Comparison of ENCODE assay signal across 1 cellular context in genomic region chr2:241950878-241951331, GRCh38.
TF ChIP-seq lines count a peak whose summit lies in the region.

No MANE protein-coding gene starts in this region.

TF ChIP-seq in H1, 55 proteins besides CTCF, POLR2A, EP300 and RAD21:
- TF ChIP-seq ATF3 (IDR thresholded peaks at IDR 0.05; ENCODE audit: insufficient read depth, low read depth, low read length) (no peak), PHF8 (conservative IDR thresholded peaks at IDR 0.05; ENCODE audit: low read depth, low read length) (no peak), EGR1 (IDR thresholded peaks at IDR 0.05; ENCODE audit: borderline replicate concordance, low read depth, low read length) (no peak), SUZ12 (IDR thresholded peaks at IDR 0.05; ENCODE audit: low read length) (no peak), E2F6 (IDR thresholded peaks at IDR 0.05) (no peak), USF2 (IDR thresholded peaks at IDR 0.05; ENCODE audit: low read length) (no peak), CBX8 (IDR thresholded peaks at IDR 0.05; ENCODE audit: borderline replicate concordance, low read depth, low read length) (no peak), TAF1 (IDR thresholded peaks at IDR 0.05; ENCODE audit: low read depth, low read length) (no peak), TAF7 (optimal IDR thresholded peaks at IDR 0.05; ENCODE audit: borderline replicate concordance, low read depth, low read length) (no peak), SAP30 (IDR thresholded peaks at IDR 0.05; ENCODE audit: insufficient read depth, insufficient replicate concordance, low read length) (no peak), CREB1 (IDR thresholded peaks at IDR 0.05) (no peak), TCF12 (IDR thresholded peaks at IDR 0.05; ENCODE audit: low read depth, low read length) (no peak), NANOG (IDR thresholded peaks at IDR 0.05; ENCODE audit: insufficient read depth, low read depth, low read length, poor library complexity, severe bottlenecking) (no peak), ZNF274 (IDR thresholded peaks at IDR 0.05; ENCODE audit: borderline replicate concordance, extremely low read depth, low read length) (no peak), POU5F1 (IDR thresholded peaks at IDR 0.05; ENCODE audit: low read depth, low read length) (no peak), CHD2 (IDR thresholded peaks at IDR 0.05; ENCODE audit: low read length) (no peak), CBX5 (IDR thresholded peaks at IDR 0.05; ENCODE audit: low read depth, low read length) (no peak), SIN3A (conservative IDR thresholded peaks at IDR 0.05 in 1 of 2, IDR thresholded peaks at IDR 0.05 in 1 of 2; ENCODE audit: low read depth in 1 of 2, low read length in 2 of 2) (0 out of 4 replicates have a peak, but pooled peaks of 1 of the 2 experiments have one; percentile 49), KDM5A (IDR thresholded peaks at IDR 0.05; ENCODE audit: low read length) (no peak), GABPA (IDR thresholded peaks at IDR 0.05; ENCODE audit: borderline replicate concordance, insufficient read depth, low read length) (peak; percentile 70; the same call in 1 of the 2 replicates), SIRT6 (IDR thresholded peaks at IDR 0.05; ENCODE audit: low read length) (no peak), ASH2L (IDR thresholded peaks at IDR 0.05; ENCODE audit: low read length) (no peak), POLR2AphosphoS5 (IDR thresholded peaks at IDR 0.05; ENCODE audit: low read depth, low read length) (no peak), SIX5 (IDR thresholded peaks at IDR 0.05; ENCODE audit: low read depth, low read length) (no peak), JUND (IDR thresholded peaks at IDR 0.05; ENCODE audit: low read length) (0 out of 2 replicates have a peak, but pooled peaks have one; percentile 27), TBP (IDR thresholded peaks at IDR 0.05; ENCODE audit: low read depth, low read length) (no peak), CHD7 (IDR thresholded peaks at IDR 0.05; ENCODE audit: insufficient replicate concordance, low read length) (no peak), SP4 (IDR thresholded peaks at IDR 0.05; ENCODE audit: low read length) (no peak), HDAC2 (IDR thresholded peaks at IDR 0.05; ENCODE audit: borderline replicate concordance in 1 of 2, low read depth in 2 of 2, low read length in 2 of 2) (no peak), GTF2F1 (IDR thresholded peaks at IDR 0.05; ENCODE audit: borderline replicate concordance, low read depth, low read length) (no peak), RNF2 (IDR thresholded peaks at IDR 0.05; ENCODE audit: borderline replicate concordance, low read depth, low read length, missing control alignments, poor library complexity, severe bottlenecking) (no peak), ATF2 (IDR thresholded peaks at IDR 0.05; ENCODE audit: low read length) (no peak), MAX (IDR thresholded peaks at IDR 0.05) (0 out of 2 replicates have a peak, but pooled peaks have one; percentile 12), CHD1 (IDR thresholded peaks at IDR 0.05; ENCODE audit: low read depth, low read length) (no peak), RFX5 (IDR thresholded peaks at IDR 0.05; ENCODE audit: borderline replicate concordance, low read depth, low read length) (no peak), RXRA (IDR thresholded peaks at IDR 0.05; ENCODE audit: insufficient read depth, low read depth, low read length) (peak; percentile 90; the same call in 1 of the 2 replicates), HDAC6 (IDR thresholded peaks at IDR 0.05; ENCODE audit: low read depth, low read length) (no peak), TEAD4 (IDR thresholded peaks at IDR 0.05; ENCODE audit: low read depth, low read length) (no peak), YY1 (IDR thresholded peaks at IDR 0.05; ENCODE audit: low read depth, low read length) (peak; percentile 45; the same call in 1 of the 2 replicates), CTBP2 (IDR thresholded peaks at IDR 0.05; ENCODE audit: borderline replicate concordance, insufficient read depth, insufficient read length, low read length) (no peak), NRF1 (IDR thresholded peaks at IDR 0.05; ENCODE audit: low read depth, low read length) (no peak), SP1 (IDR thresholded peaks at IDR 0.05; ENCODE audit: low read depth, low read length) (no peak), SRF (IDR thresholded peaks at IDR 0.05; ENCODE audit: low read depth, low read length) (no peak), BCL11A (IDR thresholded peaks at IDR 0.05; ENCODE audit: low read depth in 2 of 2, low read length in 2 of 2) (no peak), SP2 (IDR thresholded peaks at IDR 0.05; ENCODE audit: low read length) (no peak), EZH2 (IDR thresholded peaks at IDR 0.05; ENCODE audit: low read depth, low read length, severe bottlenecking) (no peak), CEBPB (IDR thresholded peaks at IDR 0.05; ENCODE audit: low read depth, low read length) (no peak), JUN (IDR thresholded peaks at IDR 0.05; ENCODE audit: low read depth, low read length) (no peak), BRCA1 (IDR thresholded peaks at IDR 0.05; ENCODE audit: low read depth, low read length) (no peak)
TF ChIP-seq in H1: peak in this region for 6.
